Comparison of ENCODE assay signal across 8 cellular contexts in genomic region chr16:89972244-89973234, GRCh38. TPM values are rescaled to one million over a fixed set of nuclear protein-coding genes. Genes with fewer than 3 reads are reported as not detected.
DNase-seq lines count a peak whose midpoint lies in the region; ATAC-seq and TF ChIP-seq lines count a peak whose summit lies in the region.

No MANE protein-coding gene starts in this region.

- H3K36me3 Mint-ChIP-seq in progenitor cell of endocrine pancreas (ENCODE audit: insufficient read depth) = peaks cover 22% of the 10 kb centered on the region

- peak; percentile 96 for DNase-seq in GM12865 (ENCODE audit: low read depth)
- DNase-seq in NCI-H1092 (lab: John Stamatoyannopoulos, UW) = peak; percentile 89
- peak; percentile 77 for DNase-seq in SW480 (ENCODE audit: low spot score)
- peak; percentile 90 to 94 (median 92) for DNase-seq in adrenal gland
- peak; percentile 91 for DNase-seq in left ventricle myocardium inferior
- peak; percentile 90 for DNase-seq in progenitor cell of endocrine pancreas (ENCODE audit: low spot score, unreplicated experiment)
- peak; percentile 97 for DNase-seq in upper lobe of right lung

- 0 to 2% (median 1%) methylated on average over 26 to 104 of the region's 104 CpGs for WGBS in adrenal gland, 4 donors

- H3K27me3 ChIP-seq in adrenal gland = no peaks in the 10 kb centered on the region
- no peaks in the 10 kb centered on the region for H3K27me3 ChIP-seq in left ventricle myocardium inferior (ENCODE audit: low read depth)
- H3K27me3 ChIP-seq in upper lobe of right lung = no peaks in the 10 kb centered on the region

- peak overlapping the region; percentile 69 for H3K4me3 ChIP-seq in GM12865 (ENCODE audit: low read depth, low read length)
- H3K4me3 ChIP-seq in adrenal gland = peak overlapping the region; percentile 84 to 100 (median 92)
- peak overlapping the region; percentile 84 for H3K4me3 ChIP-seq in left ventricle myocardium inferior
- H3K4me3 ChIP-seq in upper lobe of right lung = peak overlapping the region; percentile 94

- peaks cover 10% of the 10 kb centered on the region for H3K4me1 Mint-ChIP-seq in progenitor cell of endocrine pancreas (ENCODE audit: low read depth)

- H3K27me3 Mint-ChIP-seq in progenitor cell of endocrine pancreas = no peaks in the 10 kb centered on the region

- H3K9me3 ChIP-seq in adrenal gland (replicated peaks in 1 of 3) (no peaks in the 10 kb centered on the region), left ventricle myocardium inferior (replicated peaks) (no peaks in the 10 kb centered on the region), upper lobe of right lung (no peaks in the 10 kb centered on the region)

- ATAC-seq in HG02588 (IDR thresholded peaks at IDR 0.05; ENCODE audit: unreplicated experiment) (peak; percentile 81), upper lobe of right lung (peak; percentile 96)

- no peak for TF ChIP-seq CTCF in GM12865 (IDR thresholded peaks at IDR 0.05; ENCODE audit: insufficient read depth, low read depth, low read length, missing control alignments)
- peak in 1 of 6 experiments; percentile 15 for TF ChIP-seq CTCF in adrenal gland (IDR thresholded peaks at IDR 0.05)
- TF ChIP-seq CTCF in left ventricle myocardium inferior (IDR thresholded peaks at IDR 0.05; ENCODE audit: borderline replicate concordance) = no peak
- no peak for TF ChIP-seq CTCF in progenitor cell of endocrine pancreas (IDR thresholded peaks at IDR 0.05; ENCODE audit: unreplicated experiment)
- TF ChIP-seq CTCF in upper lobe of right lung (IDR thresholded peaks at IDR 0.05) = no peak

- peaks cover 5% of the 10 kb centered on the region for H3K9me3 Mint-ChIP-seq in progenitor cell of endocrine pancreas (ENCODE audit: low read depth)

- peak overlapping the region; percentile 87 to 96 (median 91) for H3K27ac ChIP-seq in adrenal gland
- peak overlapping the region; percentile 97 for H3K27ac ChIP-seq in left ventricle myocardium inferior (replicated peaks)
- H3K27ac ChIP-seq in upper lobe of right lung = peak overlapping the region; percentile 95

- H3K4me1 ChIP-seq in adrenal gland (replicated peaks in 1 of 2) (peaks cover 7 to 26% of the 10 kb centered on the region in 2 donors), left ventricle myocardium inferior (peaks cover 43% of the 10 kb centered on the region), upper lobe of right lung (peaks cover 22% of the 10 kb centered on the region)

- TF ChIP-seq POLR2A in adrenal gland (IDR thresholded peaks at IDR 0.05) = peak; percentile 87 to 89

- H3K36me3 ChIP-seq in adrenal gland (replicated peaks in 1 of 2) (peaks cover 0 to 2% of the 10 kb centered on the region in 2 donors), left ventricle myocardium inferior (peaks cover 5% of the 10 kb centered on the region), upper lobe of right lung (peaks cover 5% of the 10 kb centered on the region)

- intact Hi-C loops in adrenal gland (cut with DNase I) = no loop called here
- intact Hi-C loops in left ventricle myocardium inferior (cut with micrococcal nuclease) = no loop called here
- intact Hi-C loops in upper lobe of right lung (cut with DNase I) = no loop called here

- peak overlapping the region; percentile 96 for H3K4me3 Mint-ChIP-seq in progenitor cell of endocrine pancreas (ENCODE audit: low read depth)

- H3K27ac Mint-ChIP-seq in progenitor cell of endocrine pancreas = peak overlapping the region; percentile 99

RNA-seq across cellular contexts. Expression of gene DEF8, which starts 24.0 kb away (rescaled TPM):
- total RNA-seq in adrenal gland (10 to 100 TPM; 44.2 to 95.0 (median 62.7) TPM), left ventricle myocardium inferior (44.7 TPM), progenitor cell of endocrine pancreas (67.9 and 72.1 TPM in 2 replicates), upper lobe of right lung (70.0 TPM)
- 10 to 100 TPM; 21.4 to 89.1 (median 89.0) TPM for polyA plus RNA-seq in adrenal gland

RNA-seq across cellular contexts. Expression of gene DBNDD1, which starts 46.7 kb away (rescaled TPM):
- 10 to 100 TPM in 1 of 8 donors, 1 to 10 TPM in 7; 4.8 to 24.2 (median 8.0) TPM for total RNA-seq in adrenal gland
- polyA plus RNA-seq in adrenal gland = 1 to 10 TPM; 3.3 to 6.7 (median 5.5) TPM
- 4.6 TPM for total RNA-seq in left ventricle myocardium inferior
- total RNA-seq in progenitor cell of endocrine pancreas = 53.8 and 57.4 TPM in 2 replicates
- total RNA-seq in upper lobe of right lung = 7.0 TPM

RNA-seq across cellular contexts. Expression of gene TUBB3, which starts 49.4 kb away (rescaled TPM):
- total RNA-seq in adrenal gland (10 to 100 TPM in 7 of 8 donors, 1 to 10 TPM in 1; 6.4 to 63.8 (median 18.2) TPM), left ventricle myocardium inferior (2.1 TPM), progenitor cell of endocrine pancreas (201 and 211 TPM in 2 replicates), upper lobe of right lung (1.5 TPM)
- 10 to 100 TPM; 12.5 to 13.2 (median 12.9) TPM for polyA plus RNA-seq in adrenal gland

RNA-seq across cellular contexts. Expression of gene MC1R, which starts 53.9 kb away (rescaled TPM):
- total RNA-seq in adrenal gland (1 to 10 TPM in 7 of 8 donors, under 1 TPM in 1; 0.72 to 8.2 (median 5.7) TPM), left ventricle myocardium inferior (1.2 TPM), progenitor cell of endocrine pancreas (3.8 and 4.6 TPM in 2 replicates), upper lobe of right lung (3.6 TPM)
- 10 to 100 TPM in 2 of 3 donors, under 1 TPM in 1; 0.55 to 20.4 (median 10.0) TPM for polyA plus RNA-seq in adrenal gland

Comparison
In these comparisons a context has a peak if more than half of its experiments do, and no peak if none do; other contexts are left out.
1. Peak in every context shown above with its lines: DNase-seq, ATAC-seq, H3K4me3 ChIP-seq and H3K27ac ChIP-seq.